19 cellular contexts compared by ENCODE assay signal in the genomic region with DNA sequence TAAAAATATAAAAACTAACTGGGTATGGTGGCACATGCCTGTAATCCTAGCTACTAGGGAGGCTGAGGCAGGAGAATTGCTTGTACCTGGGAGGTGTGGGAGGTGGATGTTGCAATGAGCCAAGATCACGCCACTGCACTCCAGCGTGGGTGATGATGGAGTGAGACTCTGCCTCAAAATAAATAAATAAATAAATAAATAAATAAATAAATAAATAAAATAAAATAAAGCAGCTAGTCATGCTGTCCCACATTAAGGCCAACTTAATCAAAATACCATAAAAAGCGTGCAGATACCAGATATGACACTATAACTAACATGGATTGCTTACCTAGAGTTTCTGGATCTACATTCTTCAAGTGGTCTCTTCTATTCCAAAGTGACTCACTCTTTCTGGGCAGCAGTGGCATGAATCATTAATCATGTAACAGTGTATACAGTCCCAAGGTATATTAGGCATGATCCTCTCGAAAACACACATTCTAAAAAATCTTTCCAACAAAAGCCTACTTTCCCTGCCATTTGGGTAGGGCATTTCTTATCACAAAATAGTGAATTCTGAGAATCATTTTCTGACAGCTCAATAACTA.
"Had no signal": no experiment of that assay in that cellular context is flagged by ENCODE, and none has a peak within 500 bp of the region (broad histone marks: within the 10 kb centered on the region; RNA-seq: fewer than 3 reads in every experiment).

No MANE protein-coding gene starts in this region.

- H3K4me2 ChIP-seq: hepatocyte had no signal

- H3K4me3 ChIP-seq: colonic mucosa, hepatocyte, lower lobe of right lung, right atrium auricular region, tibial artery, vagina had no signal

- H2AFZ ChIP-seq: hepatocyte had no signal

- H3K79me2 ChIP-seq: hepatocyte had no signal

- FAIRE-seq: small intestine had no signal

- ATAC-seq: activated CD4-positive, alpha-beta T cell treated with anti-CD3 and anti-CD28 coated beads for 36 hours; lower lobe of right lung; naive thymus-derived CD8-positive, alpha-beta T cell; stimulated activated effector memory CD8-positive, alpha-beta T cell treated with anti-CD3 and anti-CD28 coated beads, Interleukin-12 subunit alpha, Interleukin-12 subunit beta, amount 100 ng/mL, for 72 hours had no signal

- H3K9me3 ChIP-seq: colonic mucosa, lower lobe of right lung, neutrophil, right atrium auricular region, tibial artery, vagina had no signal

- H3K27me3 ChIP-seq: colonic mucosa, hepatocyte, neutrophil, right atrium auricular region, tibial artery, vagina had no signal

- H3K36me3 ChIP-seq: colonic mucosa, lower lobe of right lung, neutrophil, right atrium auricular region, tibial artery, vagina had no signal

- H3K4me1 ChIP-seq: colonic mucosa, lower lobe of right lung, right atrium auricular region, tibial artery, vagina had no signal

- H3K27ac ChIP-seq: colonic mucosa, hepatocyte, lower lobe of right lung, neutrophil, right atrium auricular region, tibial artery, vagina had no signal

- DNase-seq: activated CD4-positive, alpha-beta memory T cell treated with anti-CD3 and anti-CD28 coated beads, Interleukin-2, amount 10 ng/mL, durations not matched to agents 7 days and 5 days; activated CD4-positive, alpha-beta T cell treated with anti-CD3 and anti-CD28 coated beads for 36 hours; activated gamma-delta T cell treated with Interleukin-2 at 50 U/mL for 16 hours; activated naive CD8-positive, alpha-beta T cell treated with anti-CD3 and anti-CD28 coated beads, Interleukin-2, amount 10 ng/mL, durations not matched to agents 7 days and 5 days; activated T-cell treated with anti-CD3 and anti-CD28 coated beads, Interleukin-2, amount 50 U/mL, for 48 hours; anterior cingulate cortex; caudate nucleus; colonic mucosa; effector CD4-positive, alpha-beta T cell; lower lobe of right lung; naive thymus-derived CD8-positive, alpha-beta T cell; posterior cingulate gyrus; small intestine; tibial artery had no signal
